ENCODE assay signal across 1 cellular context in genomic region chr10:79521751-79522150, GRCh38. TPM values are rescaled to one million over a fixed set of nuclear protein-coding genes. Genes with fewer than 3 reads are reported as not detected.
"Had no signal": no experiment of that assay in that cellular context is flagged by ENCODE, and none has a peak within 500 bp of the region (broad histone marks: within the 10 kb centered on the region; RNA-seq: fewer than 3 reads in every experiment).

No MANE protein-coding gene starts in this region.

RNA-seq across cellular contexts. Expression of gene SFTPA2, which starts 38.5 kb away (rescaled TPM):
- total RNA-seq: SK-MEL-5 had no signal
